ENCODE assay signal across 18 cellular contexts in genomic region chr11:74673956-74674355, GRCh38. TPM values are rescaled to one million over a fixed set of nuclear protein-coding genes. Genes with fewer than 3 reads are reported as not detected.
DNase-seq lines count a peak whose midpoint lies in the region; ATAC-seq and TF ChIP-seq lines count a peak whose summit lies in the region.
"Had no signal": no experiment of that assay in that cellular context is flagged by ENCODE, and none has a peak within 500 bp of the region (broad histone marks: within the 10 kb centered on the region; RNA-seq: fewer than 3 reads in every experiment).

No MANE protein-coding gene starts in this region.

- H3K9me3 ChIP-seq in SK-N-SH (no peaks in the 10 kb centered on the region), tibial artery (no peaks in the 10 kb centered on the region)
- H3K9me3 ChIP-seq: HAP-1, left lung, tibial nerve had no signal

- peaks cover 18% of the 10 kb centered on the region for H3F3A ChIP-seq in SK-N-SH (replicated peaks; ENCODE audit: insufficient read depth)

- no peaks in the 10 kb centered on the region for H3K9me2 ChIP-seq in SK-N-SH

- no peak for TF ChIP-seq CTCF in SK-N-SH (IDR thresholded peaks at IDR 0.05)
- TF ChIP-seq CTCF in dorsolateral prefrontal cortex (IDR thresholded peaks at IDR 0.05 in 54 of 56, conservative IDR thresholded peaks at IDR 0.05 in 2 of 56; ENCODE audit: low read depth in 1 of 56, partially characterized antibody in 56 of 56): peak in 3 of 56 donors; percentile 18 to 30 (median 18)
- no peak for TF ChIP-seq CTCF in tibial artery (IDR thresholded peaks at IDR 0.05)

- H3K27me3 ChIP-seq in SK-N-SH (ENCODE audit: insufficient read depth): no peaks in the 10 kb centered on the region
- no peaks in the 10 kb centered on the region for H3K27me3 ChIP-seq in dorsolateral prefrontal cortex
- H3K27me3 ChIP-seq in tibial artery: no peaks in the 10 kb centered on the region
- H3K27me3 ChIP-seq: left lung, neural progenitor cell, tibial nerve had no signal

- H3K9ac ChIP-seq in SK-N-SH: peak overlapping the region; percentile 80
- H3K9ac ChIP-seq: neural progenitor cell had no signal

- POLR2A ChIA-PET in SK-N-SH (lab: Yijun Ruan, JAX): no interaction called here

- no peak for ATAC-seq in SK-N-SH treated with all-trans-retinoic acid at 6 μM for 48 hours
- ATAC-seq in GM18517 (IDR thresholded peaks at IDR 0.05; ENCODE audit: unreplicated experiment): no peak
- ATAC-seq: CD8-positive, alpha-beta T cell had no signal

- TF ChIP-seq RAD21 in SK-N-SH (IDR thresholded peaks at IDR 0.05; ENCODE audit: low read length): no peak

- CTCF ChIA-PET in SK-N-SH (lab: Yijun Ruan, JAX): interaction anchor here (3.8 kb wide), 1 partner anchor 9 kb away, joined by 15 read pairs; no protein-coding TSS in a partner anchor

- H2AFZ ChIP-seq in SK-N-SH (ENCODE audit: low read depth): peak overlapping the region; percentile 11; the same call in 1 of the 2 replicates
- H2AFZ ChIP-seq: neural progenitor cell had no signal

- WGBS in SK-N-SH (ENCODE audit: low lambda C conversion rate): 96% methylated on average over 6 of the region's 6 CpGs

- H3K79me2 ChIP-seq in SK-N-SH (ENCODE audit: insufficient read depth): no peaks in the 10 kb centered on the region

- intact Hi-C loops in dorsolateral prefrontal cortex (cut with DNase I): no loop called here
- intact Hi-C loops in tibial artery (cut with DNase I; ENCODE audit: low total_unique reads): no loop called here

- no peaks in the 10 kb centered on the region for H3K36me3 ChIP-seq in SK-N-SH (replicated peaks in 1 of 2; ENCODE audit: control insufficient read depth in 1 of 2, insufficient read depth in 2 of 2, low read length in 1 of 2)
- H3K36me3 ChIP-seq in tibial artery: no peaks in the 10 kb centered on the region
- H3K36me3 ChIP-seq: HAP-1, left lung, neural progenitor cell, tibial nerve had no signal

- TF ChIP-seq EP300 in SK-N-SH (IDR thresholded peaks at IDR 0.05; ENCODE audit: borderline replicate concordance in 1 of 2, low read depth in 1 of 2, low read length in 1 of 2): no peak

- peak overlapping the region; percentile 53 for H3K4me2 ChIP-seq in SK-N-SH
- H3K4me2 ChIP-seq: neural progenitor cell had no signal

- H3K4me1 ChIP-seq in SK-N-SH (ENCODE audit: control insufficient read depth in 1 of 2, insufficient read depth in 2 of 2, low read depth in 1 of 2, low read length in 1 of 2) (peaks cover 15 to 16% of the 10 kb centered on the region in 2 experiments), tibial artery (peaks cover 0 to 30% (median 22%) of the 10 kb centered on the region in 4 donors)

- no peaks in the 10 kb centered on the region for H4K20me1 ChIP-seq in SK-N-SH (ENCODE audit: insufficient read depth)

- DNase-seq in SK-N-SH: no peak
- DNase-seq in dorsolateral prefrontal cortex: peak in 3 of 10 donors; percentile 48 to 60 (median 59)
- DNase-seq in occipital lobe (lab: John Stamatoyannopoulos, UW): peak; percentile 40
- no peak for DNase-seq in tibial artery
- no peak for DNase-seq in NCI-H748 (lab: John Stamatoyannopoulos, UW; ENCODE audit: unreplicated experiment)
- DNase-seq in cortex of kidney (lab: John Stamatoyannopoulos, UW): no peak
- DNase-seq: activated naive CD8-positive, alpha-beta T cell treated with anti-CD3 and anti-CD28 coated beads for 36 hours; NCI-H1436; NCI-H524 treated with DMSO at 0.1 percent for 48 hours had no signal

- H3K4me3 ChIP-seq in SK-N-SH (ENCODE audit: low read depth in 2 of 2, low read length in 1 of 2) (no peak overlapping the region), dorsolateral prefrontal cortex (no peak overlapping the region), tibial artery (no peak overlapping the region)
- H3K4me3 ChIP-seq: HAP-1, left lung, neural progenitor cell, tibial nerve had no signal

- H3K27ac ChIP-seq in SK-N-SH (ENCODE audit: low read depth in 2 of 2, low read length in 1 of 2) (peak overlapping the region in 1 of 2 experiments; percentile 99; a peak in 3 of 4 replicates), dorsolateral prefrontal cortex (peak overlapping the region in 47 of 59 donors; percentile 38 to 94 (median 86)), tibial artery (peak overlapping the region; percentile 84 to 88)
- H3K27ac ChIP-seq: left lung, neural progenitor cell had no signal

TF ChIP-seq in SK-N-SH, 30 proteins besides CTCF, POLR2A, EP300 and RAD21:
- TF ChIP-seq GABPA (IDR thresholded peaks at IDR 0.05; ENCODE audit: low read depth): no peak
- no peak for TF ChIP-seq RCOR1 (IDR thresholded peaks at IDR 0.05; ENCODE audit: low read length)
- TF ChIP-seq CHD2 (IDR thresholded peaks at IDR 0.05; ENCODE audit: low read length, partially characterized antibody): no peak
TF ChIP-seq in SK-N-SH: peak in this region for 0.

TF ChIP-seq in SK-N-SH treated with all-trans-retinoic acid at 6 μM for 48 hours, 23 proteins besides CTCF, POLR2A, EP300 and RAD21 (continues in another document):
- TF ChIP-seq TCF4 (CRISPR knock-in tag; IDR thresholded peaks at IDR 0.05; ENCODE audit: borderline replicate concordance): no peak
- TF ChIP-seq ESRRG (CRISPR knock-in tag; IDR thresholded peaks at IDR 0.05): no peak
- no peak for TF ChIP-seq PATZ1 (CRISPR knock-in tag; IDR thresholded peaks at IDR 0.05; ENCODE audit: borderline replicate concordance)
- TF ChIP-seq POU6F1 (CRISPR knock-in tag; IDR thresholded peaks at IDR 0.05; ENCODE audit: borderline replicate concordance, low read depth): no peak
- no peak for TF ChIP-seq TSHZ2 (CRISPR knock-in tag; IDR thresholded peaks at IDR 0.05)
- no peak for TF ChIP-seq ARNTL (CRISPR knock-in tag; IDR thresholded peaks at IDR 0.05; ENCODE audit: borderline replicate concordance, low read depth)
- TF ChIP-seq PPARA (CRISPR knock-in tag; IDR thresholded peaks at IDR 0.05; ENCODE audit: borderline replicate concordance): no peak
- TF ChIP-seq ZNF565 (CRISPR knock-in tag; conservative IDR thresholded peaks at IDR 0.05; ENCODE audit: low read depth): no peak
- TF ChIP-seq SNAI2 (CRISPR knock-in tag; IDR thresholded peaks at IDR 0.05): no peak

RNA-seq across cellular contexts. Expression of gene CHRDL2, which starts 57.3 kb away (rescaled TPM):
- not detected in 2 replicates for polyA plus RNA-seq in SK-N-SH (2012; rRNA removed)
- 0.05 TPM in 1 of 2 replicates, not detected in the other for polyA plus RNA-seq in SK-N-SH (2012; cell fraction: cytosol; rRNA removed)
- polyA plus RNA-seq in SK-N-SH (2012; cell fraction: nucleus; rRNA removed): 0.04 and 0.13 TPM in 2 replicates
- total RNA-seq in dorsolateral prefrontal cortex: 1 to 10 TPM in 15 of 120 experiments, under 1 TPM in 34, not detected in 71; 0.27 to 3.1 (median 0.79) TPM
- total RNA-seq in occipital lobe: not detected
- total RNA-seq: A172; activated naive CD8-positive, alpha-beta T cell treated with anti-CD3 and anti-CD28 coated beads for 36 hours; CD8-positive, alpha-beta T cell; T-helper 1 cell treated with Interleukin-12 subunit alpha and Interleukin-12 subunit beta and Interleukin-4 antibody, amounts not matched to agents 30 ng/mL and 1 ng/mL, for 36 hours; tibial nerve had no signal
